Comparison of ENCODE assay signal across 1 cellular context in genomic region chr9:128431207-128431606, GRCh38.
TF ChIP-seq lines count a peak whose summit lies in the region.

No MANE protein-coding gene starts in this region.

TF ChIP-seq in H1, 55 proteins besides CTCF, POLR2A, EP300 and RAD21 (continued from another document):
- TF ChIP-seq FOSL1 (IDR thresholded peaks at IDR 0.05; ENCODE audit: insufficient read depth, low read depth, low read length) (no peak), SP4 (IDR thresholded peaks at IDR 0.05; ENCODE audit: low read length) (no peak), RFX5 (IDR thresholded peaks at IDR 0.05; ENCODE audit: borderline replicate concordance, low read depth, low read length) (no peak), RBBP5 (IDR thresholded peaks at IDR 0.05; ENCODE audit: borderline replicate concordance, low read depth, low read length) (no peak), BACH1 (IDR thresholded peaks at IDR 0.05; ENCODE audit: low read length) (no peak), GABPA (IDR thresholded peaks at IDR 0.05; ENCODE audit: borderline replicate concordance, insufficient read depth, low read length) (no peak), ATF3 (IDR thresholded peaks at IDR 0.05; ENCODE audit: insufficient read depth, low read depth, low read length) (no peak), RNF2 (IDR thresholded peaks at IDR 0.05; ENCODE audit: borderline replicate concordance, low read depth, low read length, missing control alignments, poor library complexity, severe bottlenecking) (no peak), CEBPB (IDR thresholded peaks at IDR 0.05; ENCODE audit: low read depth, low read length) (no peak), SIRT6 (IDR thresholded peaks at IDR 0.05; ENCODE audit: low read length) (no peak)
- TF ChIP-seq, protein P1, sequence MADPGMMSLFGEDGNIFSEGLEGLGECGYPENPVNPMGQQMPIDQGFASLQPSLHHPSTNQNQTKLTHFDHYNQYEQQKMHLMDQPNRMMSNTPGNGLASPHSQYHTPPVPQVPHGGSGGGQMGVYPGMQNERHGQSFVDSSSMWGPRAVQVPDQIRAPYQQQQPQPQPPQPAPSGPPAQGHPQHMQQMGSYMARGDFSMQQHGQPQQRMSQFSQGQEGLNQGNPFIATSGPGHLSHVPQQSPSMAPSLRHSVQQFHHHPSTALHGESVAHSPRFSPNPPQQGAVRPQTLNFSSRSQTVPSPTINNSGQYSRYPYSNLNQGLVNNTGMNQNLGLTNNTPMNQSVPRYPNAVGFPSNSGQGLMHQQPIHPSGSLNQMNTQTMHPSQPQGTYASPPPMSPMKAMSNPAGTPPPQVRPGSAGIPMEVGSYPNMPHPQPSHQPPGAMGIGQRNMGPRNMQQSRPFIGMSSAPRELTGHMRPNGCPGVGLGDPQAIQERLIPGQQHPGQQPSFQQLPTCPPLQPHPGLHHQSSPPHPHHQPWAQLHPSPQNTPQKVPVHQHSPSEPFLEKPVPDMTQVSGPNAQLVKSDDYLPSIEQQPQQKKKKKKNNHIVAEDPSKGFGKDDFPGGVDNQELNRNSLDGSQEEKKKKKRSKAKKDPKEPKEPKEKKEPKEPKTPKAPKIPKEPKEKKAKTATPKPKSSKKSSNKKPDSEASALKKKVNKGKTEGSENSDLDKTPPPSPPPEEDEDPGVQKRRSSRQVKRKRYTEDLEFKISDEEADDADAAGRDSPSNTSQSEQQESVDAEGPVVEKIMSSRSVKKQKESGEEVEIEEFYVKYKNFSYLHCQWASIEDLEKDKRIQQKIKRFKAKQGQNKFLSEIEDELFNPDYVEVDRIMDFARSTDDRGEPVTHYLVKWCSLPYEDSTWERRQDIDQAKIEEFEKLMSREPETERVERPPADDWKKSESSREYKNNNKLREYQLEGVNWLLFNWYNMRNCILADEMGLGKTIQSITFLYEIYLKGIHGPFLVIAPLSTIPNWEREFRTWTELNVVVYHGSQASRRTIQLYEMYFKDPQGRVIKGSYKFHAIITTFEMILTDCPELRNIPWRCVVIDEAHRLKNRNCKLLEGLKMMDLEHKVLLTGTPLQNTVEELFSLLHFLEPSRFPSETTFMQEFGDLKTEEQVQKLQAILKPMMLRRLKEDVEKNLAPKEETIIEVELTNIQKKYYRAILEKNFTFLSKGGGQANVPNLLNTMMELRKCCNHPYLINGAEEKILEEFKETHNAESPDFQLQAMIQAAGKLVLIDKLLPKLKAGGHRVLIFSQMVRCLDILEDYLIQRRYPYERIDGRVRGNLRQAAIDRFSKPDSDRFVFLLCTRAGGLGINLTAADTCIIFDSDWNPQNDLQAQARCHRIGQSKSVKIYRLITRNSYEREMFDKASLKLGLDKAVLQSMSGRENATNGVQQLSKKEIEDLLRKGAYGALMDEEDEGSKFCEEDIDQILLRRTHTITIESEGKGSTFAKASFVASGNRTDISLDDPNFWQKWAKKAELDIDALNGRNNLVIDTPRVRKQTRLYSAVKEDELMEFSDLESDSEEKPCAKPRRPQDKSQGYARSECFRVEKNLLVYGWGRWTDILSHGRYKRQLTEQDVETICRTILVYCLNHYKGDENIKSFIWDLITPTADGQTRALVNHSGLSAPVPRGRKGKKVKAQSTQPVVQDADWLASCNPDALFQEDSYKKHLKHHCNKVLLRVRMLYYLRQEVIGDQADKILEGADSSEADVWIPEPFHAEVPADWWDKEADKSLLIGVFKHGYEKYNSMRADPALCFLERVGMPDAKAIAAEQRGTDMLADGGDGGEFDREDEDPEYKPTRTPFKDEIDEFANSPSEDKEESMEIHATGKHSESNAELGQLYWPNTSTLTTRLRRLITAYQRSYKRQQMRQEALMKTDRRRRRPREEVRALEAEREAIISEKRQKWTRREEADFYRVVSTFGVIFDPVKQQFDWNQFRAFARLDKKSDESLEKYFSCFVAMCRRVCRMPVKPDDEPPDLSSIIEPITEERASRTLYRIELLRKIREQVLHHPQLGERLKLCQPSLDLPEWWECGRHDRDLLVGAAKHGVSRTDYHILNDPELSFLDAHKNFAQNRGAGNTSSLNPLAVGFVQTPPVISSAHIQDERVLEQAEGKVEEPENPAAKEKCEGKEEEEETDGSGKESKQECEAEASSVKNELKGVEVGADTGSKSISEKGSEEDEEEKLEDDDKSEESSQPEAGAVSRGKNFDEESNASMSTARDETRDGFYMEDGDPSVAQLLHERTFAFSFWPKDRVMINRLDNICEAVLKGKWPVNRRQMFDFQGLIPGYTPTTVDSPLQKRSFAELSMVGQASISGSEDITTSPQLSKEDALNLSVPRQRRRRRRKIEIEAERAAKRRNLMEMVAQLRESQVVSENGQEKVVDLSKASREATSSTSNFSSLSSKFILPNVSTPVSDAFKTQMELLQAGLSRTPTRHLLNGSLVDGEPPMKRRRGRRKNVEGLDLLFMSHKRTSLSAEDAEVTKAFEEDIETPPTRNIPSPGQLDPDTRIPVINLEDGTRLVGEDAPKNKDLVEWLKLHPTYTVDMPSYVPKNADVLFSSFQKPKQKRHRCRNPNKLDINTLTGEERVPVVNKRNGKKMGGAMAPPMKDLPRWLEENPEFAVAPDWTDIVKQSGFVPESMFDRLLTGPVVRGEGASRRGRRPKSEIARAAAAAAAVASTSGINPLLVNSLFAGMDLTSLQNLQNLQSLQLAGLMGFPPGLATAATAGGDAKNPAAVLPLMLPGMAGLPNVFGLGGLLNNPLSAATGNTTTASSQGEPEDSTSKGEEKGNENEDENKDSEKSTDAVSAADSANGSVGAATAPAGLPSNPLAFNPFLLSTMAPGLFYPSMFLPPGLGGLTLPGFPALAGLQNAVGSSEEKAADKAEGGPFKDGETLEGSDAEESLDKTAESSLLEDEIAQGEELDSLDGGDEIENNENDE (IDR thresholded peaks at IDR 0.05; ENCODE audit: insufficient replicate concordance, low read length): no peak
